1 cellular context compared by ENCODE assay signal in genomic region chr3:149396476-149396875, GRCh38.
TF ChIP-seq lines count a peak whose summit lies in the region.

No MANE protein-coding gene starts in this region.

TF ChIP-seq in HepG2, 621 proteins besides CTCF, POLR2A, EP300 and RAD21 (continued from another document):
- no peak for TF ChIP-seq TP53 (CRISPR knock-in tag; conservative IDR thresholded peaks at IDR 0.05)
- TF ChIP-seq ZNF362 (CRISPR knock-in tag; IDR thresholded peaks at IDR 0.05; ENCODE audit: borderline replicate concordance): no peak
- no peak for TF ChIP-seq ZFAT (CRISPR knock-in tag; conservative IDR thresholded peaks at IDR 0.05)
- TF ChIP-seq NFE2 (CRISPR knock-in tag; IDR thresholded peaks at IDR 0.05): no peak
- no peak for TF ChIP-seq CENPT (CRISPR knock-in tag; IDR thresholded peaks at IDR 0.05; ENCODE audit: low read depth)
- peak; percentile 20; the same call in 1 of the 2 replicates for TF ChIP-seq HMG20A (CRISPR knock-in tag; IDR thresholded peaks at IDR 0.05; ENCODE audit: borderline replicate concordance)
- TF ChIP-seq ZNF451 (CRISPR knock-in tag; IDR thresholded peaks at IDR 0.05): no peak
- TF ChIP-seq ATAD3A (CRISPR knock-in tag; IDR thresholded peaks at IDR 0.05): no peak
- no peak for TF ChIP-seq MXD3 (CRISPR knock-in tag; IDR thresholded peaks at IDR 0.05)
- TF ChIP-seq ZIK1 (CRISPR knock-in tag; IDR thresholded peaks at IDR 0.05; ENCODE audit: borderline replicate concordance, low read depth): no peak
- no peak for TF ChIP-seq NPAS2 (CRISPR knock-in tag; IDR thresholded peaks at IDR 0.05; ENCODE audit: borderline replicate concordance)
- TF ChIP-seq ZNF562 (CRISPR knock-in tag; IDR thresholded peaks at IDR 0.05; ENCODE audit: borderline replicate concordance): no peak
- TF ChIP-seq ZNF891 (CRISPR knock-in tag; IDR thresholded peaks at IDR 0.05): no peak
TF ChIP-seq in HepG2: peak in this region for 10.
